Comparison of ENCODE assay signal across 1 cellular context in the genomic region with DNA sequence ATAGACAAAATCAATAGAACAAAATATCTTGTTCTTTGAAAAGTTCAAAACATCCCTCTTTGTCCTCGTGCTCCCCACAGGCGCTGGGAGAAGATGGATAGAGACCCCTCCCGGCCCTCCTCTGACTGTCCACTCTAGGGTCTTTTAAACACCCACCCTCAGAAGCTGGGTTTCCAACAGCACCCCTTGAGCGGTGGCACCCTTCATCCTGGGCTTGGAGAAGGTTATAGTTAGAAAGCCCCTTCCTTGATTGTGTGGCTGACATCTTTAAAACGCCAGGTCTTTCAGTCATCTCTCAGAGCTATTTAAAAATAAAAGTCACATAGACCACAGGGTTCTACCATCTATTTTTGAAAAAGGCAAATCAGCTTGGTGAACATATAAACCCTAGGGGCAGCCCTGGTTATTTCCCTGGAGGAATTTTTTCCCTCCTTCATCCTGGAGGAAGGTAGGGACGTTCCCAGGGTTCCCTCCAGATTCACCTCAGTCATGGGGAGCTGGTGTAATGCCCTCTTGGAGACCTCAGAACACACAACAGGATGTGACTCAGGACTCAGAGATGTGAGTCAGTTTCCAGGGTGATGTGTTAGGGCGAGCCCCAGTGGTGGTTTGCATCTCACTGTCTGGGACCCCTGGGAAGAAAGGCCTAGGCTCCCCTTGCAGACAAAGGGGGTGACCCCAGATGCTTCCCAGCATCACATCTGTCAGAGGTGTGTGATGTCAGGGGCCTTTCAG.
TF ChIP-seq lines count a peak whose summit lies in the region.

No MANE protein-coding gene starts in this region.

TF ChIP-seq in GM12878, 131 proteins besides CTCF, POLR2A, EP300 and RAD21 (continued from another document and continues in another):
- TF ChIP-seq, protein P1, sequence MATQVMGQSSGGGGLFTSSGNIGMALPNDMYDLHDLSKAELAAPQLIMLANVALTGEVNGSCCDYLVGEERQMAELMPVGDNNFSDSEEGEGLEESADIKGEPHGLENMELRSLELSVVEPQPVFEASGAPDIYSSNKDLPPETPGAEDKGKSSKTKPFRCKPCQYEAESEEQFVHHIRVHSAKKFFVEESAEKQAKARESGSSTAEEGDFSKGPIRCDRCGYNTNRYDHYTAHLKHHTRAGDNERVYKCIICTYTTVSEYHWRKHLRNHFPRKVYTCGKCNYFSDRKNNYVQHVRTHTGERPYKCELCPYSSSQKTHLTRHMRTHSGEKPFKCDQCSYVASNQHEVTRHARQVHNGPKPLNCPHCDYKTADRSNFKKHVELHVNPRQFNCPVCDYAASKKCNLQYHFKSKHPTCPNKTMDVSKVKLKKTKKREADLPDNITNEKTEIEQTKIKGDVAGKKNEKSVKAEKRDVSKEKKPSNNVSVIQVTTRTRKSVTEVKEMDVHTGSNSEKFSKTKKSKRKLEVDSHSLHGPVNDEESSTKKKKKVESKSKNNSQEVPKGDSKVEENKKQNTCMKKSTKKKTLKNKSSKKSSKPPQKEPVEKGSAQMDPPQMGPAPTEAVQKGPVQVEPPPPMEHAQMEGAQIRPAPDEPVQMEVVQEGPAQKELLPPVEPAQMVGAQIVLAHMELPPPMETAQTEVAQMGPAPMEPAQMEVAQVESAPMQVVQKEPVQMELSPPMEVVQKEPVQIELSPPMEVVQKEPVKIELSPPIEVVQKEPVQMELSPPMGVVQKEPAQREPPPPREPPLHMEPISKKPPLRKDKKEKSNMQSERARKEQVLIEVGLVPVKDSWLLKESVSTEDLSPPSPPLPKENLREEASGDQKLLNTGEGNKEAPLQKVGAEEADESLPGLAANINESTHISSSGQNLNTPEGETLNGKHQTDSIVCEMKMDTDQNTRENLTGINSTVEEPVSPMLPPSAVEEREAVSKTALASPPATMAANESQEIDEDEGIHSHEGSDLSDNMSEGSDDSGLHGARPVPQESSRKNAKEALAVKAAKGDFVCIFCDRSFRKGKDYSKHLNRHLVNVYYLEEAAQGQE (IDR thresholded peaks at IDR 0.05; ENCODE audit: low read depth, low read length): no peak
- TF ChIP-seq, protein P2, sequence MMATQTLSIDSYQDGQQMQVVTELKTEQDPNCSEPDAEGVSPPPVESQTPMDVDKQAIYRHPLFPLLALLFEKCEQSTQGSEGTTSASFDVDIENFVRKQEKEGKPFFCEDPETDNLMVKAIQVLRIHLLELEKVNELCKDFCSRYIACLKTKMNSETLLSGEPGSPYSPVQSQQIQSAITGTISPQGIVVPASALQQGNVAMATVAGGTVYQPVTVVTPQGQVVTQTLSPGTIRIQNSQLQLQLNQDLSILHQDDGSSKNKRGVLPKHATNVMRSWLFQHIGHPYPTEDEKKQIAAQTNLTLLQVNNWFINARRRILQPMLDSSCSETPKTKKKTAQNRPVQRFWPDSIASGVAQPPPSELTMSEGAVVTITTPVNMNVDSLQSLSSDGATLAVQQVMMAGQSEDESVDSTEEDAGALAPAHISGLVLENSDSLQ (IDR thresholded peaks at IDR 0.05): no peak
- no peak for TF ChIP-seq SIN3A (IDR thresholded peaks at IDR 0.05; ENCODE audit: low read depth, low read length)
- TF ChIP-seq HDAC2 (IDR thresholded peaks at IDR 0.05): no peak
- no peak for TF ChIP-seq PAX8 (IDR thresholded peaks at IDR 0.05)
- TF ChIP-seq CHD4 (IDR thresholded peaks at IDR 0.05): no peak
- no peak for TF ChIP-seq SUZ12 (IDR thresholded peaks at IDR 0.05; ENCODE audit: unreplicated experiment)
- TF ChIP-seq NR2C1 (IDR thresholded peaks at IDR 0.05): no peak
- TF ChIP-seq, protein P3, sequence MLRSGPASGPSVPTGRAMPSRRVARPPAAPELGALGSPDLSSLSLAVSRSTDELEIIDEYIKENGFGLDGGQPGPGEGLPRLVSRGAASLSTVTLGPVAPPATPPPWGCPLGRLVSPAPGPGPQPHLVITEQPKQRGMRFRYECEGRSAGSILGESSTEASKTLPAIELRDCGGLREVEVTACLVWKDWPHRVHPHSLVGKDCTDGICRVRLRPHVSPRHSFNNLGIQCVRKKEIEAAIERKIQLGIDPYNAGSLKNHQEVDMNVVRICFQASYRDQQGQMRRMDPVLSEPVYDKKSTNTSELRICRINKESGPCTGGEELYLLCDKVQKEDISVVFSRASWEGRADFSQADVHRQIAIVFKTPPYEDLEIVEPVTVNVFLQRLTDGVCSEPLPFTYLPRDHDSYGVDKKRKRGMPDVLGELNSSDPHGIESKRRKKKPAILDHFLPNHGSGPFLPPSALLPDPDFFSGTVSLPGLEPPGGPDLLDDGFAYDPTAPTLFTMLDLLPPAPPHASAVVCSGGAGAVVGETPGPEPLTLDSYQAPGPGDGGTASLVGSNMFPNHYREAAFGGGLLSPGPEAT (IDR thresholded peaks at IDR 0.05; ENCODE audit: low read depth): peak; percentile 43; the same call in 1 of the 2 replicates
- no peak for TF ChIP-seq STAT3 (IDR thresholded peaks at IDR 0.05; ENCODE audit: low read depth, low read length)
- TF ChIP-seq ZNF24 (IDR thresholded peaks at IDR 0.05): no peak
- peak; percentile 71 for TF ChIP-seq RUNX3 (IDR thresholded peaks at IDR 0.05; ENCODE audit: low read length)
- no peak for TF ChIP-seq BRCA1 (IDR thresholded peaks at IDR 0.05; ENCODE audit: low read depth, low read length)
- no peak for TF ChIP-seq RAD51 (IDR thresholded peaks at IDR 0.05)
- no peak for TF ChIP-seq SPI1 (IDR thresholded peaks at IDR 0.05; ENCODE audit: borderline replicate concordance, insufficient read depth, low read depth, low read length)
- no peak for TF ChIP-seq RFX5 (IDR thresholded peaks at IDR 0.05; ENCODE audit: low read depth, low read length)
- TF ChIP-seq, protein P4, sequence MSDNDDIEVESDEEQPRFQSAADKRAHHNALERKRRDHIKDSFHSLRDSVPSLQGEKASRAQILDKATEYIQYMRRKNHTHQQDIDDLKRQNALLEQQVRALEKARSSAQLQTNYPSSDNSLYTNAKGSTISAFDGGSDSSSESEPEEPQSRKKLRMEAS (IDR thresholded peaks at IDR 0.05; ENCODE audit: low read depth, low read length): no peak
- TF ChIP-seq TCF3 (IDR thresholded peaks at IDR 0.05; ENCODE audit: borderline replicate concordance, insufficient read depth, low read depth, low read length): no peak
- TF ChIP-seq, protein P5, sequence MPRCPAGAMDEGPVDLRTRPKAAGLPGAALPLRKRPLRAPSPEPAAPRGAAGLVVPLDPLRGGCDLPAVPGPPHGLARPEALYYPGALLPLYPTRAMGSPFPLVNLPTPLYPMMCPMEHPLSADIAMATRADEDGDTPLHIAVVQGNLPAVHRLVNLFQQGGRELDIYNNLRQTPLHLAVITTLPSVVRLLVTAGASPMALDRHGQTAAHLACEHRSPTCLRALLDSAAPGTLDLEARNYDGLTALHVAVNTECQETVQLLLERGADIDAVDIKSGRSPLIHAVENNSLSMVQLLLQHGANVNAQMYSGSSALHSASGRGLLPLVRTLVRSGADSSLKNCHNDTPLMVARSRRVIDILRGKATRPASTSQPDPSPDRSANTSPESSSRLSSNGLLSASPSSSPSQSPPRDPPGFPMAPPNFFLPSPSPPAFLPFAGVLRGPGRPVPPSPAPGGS (IDR thresholded peaks at IDR 0.05; ENCODE audit: borderline replicate concordance, insufficient read depth, low read depth, low read length, poor library complexity, severe bottlenecking): peak; percentile 47
- no peak for TF ChIP-seq SMC3 (IDR thresholded peaks at IDR 0.05; ENCODE audit: borderline replicate concordance, low read length)
- TF ChIP-seq GABPA (IDR thresholded peaks at IDR 0.05; ENCODE audit: low read depth): 0 out of 2 replicates have a peak, but pooled peaks have one; percentile 40
- no peak for TF ChIP-seq BMI1 (IDR thresholded peaks at IDR 0.05; ENCODE audit: borderline replicate concordance)
- TF ChIP-seq, protein P6, sequence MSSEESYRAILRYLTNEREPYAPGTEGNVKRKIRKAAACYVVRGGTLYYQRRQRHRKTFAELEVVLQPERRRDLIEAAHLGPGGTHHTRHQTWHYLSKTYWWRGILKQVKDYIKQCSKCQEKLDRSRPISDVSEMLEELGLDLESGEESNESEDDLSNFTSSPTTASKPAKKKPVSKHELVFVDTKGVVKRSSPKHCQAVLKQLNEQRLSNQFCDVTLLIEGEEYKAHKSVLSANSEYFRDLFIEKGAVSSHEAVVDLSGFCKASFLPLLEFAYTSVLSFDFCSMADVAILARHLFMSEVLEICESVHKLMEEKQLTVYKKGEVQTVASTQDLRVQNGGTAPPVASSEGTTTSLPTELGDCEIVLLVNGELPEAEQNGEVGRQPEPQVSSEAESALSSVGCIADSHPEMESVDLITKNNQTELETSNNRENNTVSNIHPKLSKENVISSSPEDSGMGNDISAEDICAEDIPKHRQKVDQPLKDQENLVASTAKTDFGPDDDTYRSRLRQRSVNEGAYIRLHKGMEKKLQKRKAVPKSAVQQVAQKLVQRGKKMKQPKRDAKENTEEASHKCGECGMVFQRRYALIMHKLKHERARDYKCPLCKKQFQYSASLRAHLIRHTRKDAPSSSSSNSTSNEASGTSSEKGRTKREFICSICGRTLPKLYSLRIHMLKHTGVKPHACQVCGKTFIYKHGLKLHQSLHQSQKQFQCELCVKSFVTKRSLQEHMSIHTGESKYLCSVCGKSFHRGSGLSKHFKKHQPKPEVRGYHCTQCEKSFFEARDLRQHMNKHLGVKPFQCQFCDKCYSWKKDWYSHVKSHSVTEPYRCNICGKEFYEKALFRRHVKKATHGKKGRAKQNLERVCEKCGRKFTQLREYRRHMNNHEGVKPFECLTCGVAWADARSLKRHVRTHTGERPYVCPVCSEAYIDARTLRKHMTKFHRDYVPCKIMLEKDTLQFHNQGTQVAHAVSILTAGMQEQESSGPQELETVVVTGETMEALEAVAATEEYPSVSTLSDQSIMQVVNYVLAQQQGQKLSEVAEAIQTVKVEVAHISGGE (CRISPR knock-in tag; IDR thresholded peaks at IDR 0.05): no peak
- TF ChIP-seq NFYA (IDR thresholded peaks at IDR 0.05; ENCODE audit: borderline replicate concordance, low read depth, low read length): no peak
- TF ChIP-seq BCL11A (IDR thresholded peaks at IDR 0.05; ENCODE audit: low read depth, low read length): no peak; the same call in 1 of the 2 replicates
- no peak for TF ChIP-seq KLF5 (IDR thresholded peaks at IDR 0.05; ENCODE audit: partially characterized antibody)
- TF ChIP-seq JUND (IDR thresholded peaks at IDR 0.05; ENCODE audit: low read depth, low read length): no peak
- no peak for TF ChIP-seq ZNF217 (IDR thresholded peaks at IDR 0.05)
- no peak for TF ChIP-seq KAT2A (conservative IDR thresholded peaks at IDR 0.05; ENCODE audit: control insufficient read depth, low read depth, low read length)
- no peak for TF ChIP-seq ESRRA (IDR thresholded peaks at IDR 0.05; ENCODE audit: low read length)
- TF ChIP-seq, protein P7, sequence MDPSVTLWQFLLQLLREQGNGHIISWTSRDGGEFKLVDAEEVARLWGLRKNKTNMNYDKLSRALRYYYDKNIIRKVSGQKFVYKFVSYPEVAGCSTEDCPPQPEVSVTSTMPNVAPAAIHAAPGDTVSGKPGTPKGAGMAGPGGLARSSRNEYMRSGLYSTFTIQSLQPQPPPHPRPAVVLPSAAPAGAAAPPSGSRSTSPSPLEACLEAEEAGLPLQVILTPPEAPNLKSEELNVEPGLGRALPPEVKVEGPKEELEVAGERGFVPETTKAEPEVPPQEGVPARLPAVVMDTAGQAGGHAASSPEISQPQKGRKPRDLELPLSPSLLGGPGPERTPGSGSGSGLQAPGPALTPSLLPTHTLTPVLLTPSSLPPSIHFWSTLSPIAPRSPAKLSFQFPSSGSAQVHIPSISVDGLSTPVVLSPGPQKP (IDR thresholded peaks at IDR 0.05; ENCODE audit: low read depth, low read length): no peak
- no peak for TF ChIP-seq ZNF274 (IDR thresholded peaks at IDR 0.05; ENCODE audit: insufficient read depth, insufficient read length)
- peak; percentile 40; the same call in 1 of the 2 replicates for TF ChIP-seq IKZF1 (conservative IDR thresholded peaks at IDR 0.05)
- no peak for TF ChIP-seq TAF1 (IDR thresholded peaks at IDR 0.05; ENCODE audit: borderline replicate concordance, low read depth, low read length)
- no peak for TF ChIP-seq BACH1 (IDR thresholded peaks at IDR 0.05; ENCODE audit: borderline replicate concordance)
- TF ChIP-seq, protein P8, sequence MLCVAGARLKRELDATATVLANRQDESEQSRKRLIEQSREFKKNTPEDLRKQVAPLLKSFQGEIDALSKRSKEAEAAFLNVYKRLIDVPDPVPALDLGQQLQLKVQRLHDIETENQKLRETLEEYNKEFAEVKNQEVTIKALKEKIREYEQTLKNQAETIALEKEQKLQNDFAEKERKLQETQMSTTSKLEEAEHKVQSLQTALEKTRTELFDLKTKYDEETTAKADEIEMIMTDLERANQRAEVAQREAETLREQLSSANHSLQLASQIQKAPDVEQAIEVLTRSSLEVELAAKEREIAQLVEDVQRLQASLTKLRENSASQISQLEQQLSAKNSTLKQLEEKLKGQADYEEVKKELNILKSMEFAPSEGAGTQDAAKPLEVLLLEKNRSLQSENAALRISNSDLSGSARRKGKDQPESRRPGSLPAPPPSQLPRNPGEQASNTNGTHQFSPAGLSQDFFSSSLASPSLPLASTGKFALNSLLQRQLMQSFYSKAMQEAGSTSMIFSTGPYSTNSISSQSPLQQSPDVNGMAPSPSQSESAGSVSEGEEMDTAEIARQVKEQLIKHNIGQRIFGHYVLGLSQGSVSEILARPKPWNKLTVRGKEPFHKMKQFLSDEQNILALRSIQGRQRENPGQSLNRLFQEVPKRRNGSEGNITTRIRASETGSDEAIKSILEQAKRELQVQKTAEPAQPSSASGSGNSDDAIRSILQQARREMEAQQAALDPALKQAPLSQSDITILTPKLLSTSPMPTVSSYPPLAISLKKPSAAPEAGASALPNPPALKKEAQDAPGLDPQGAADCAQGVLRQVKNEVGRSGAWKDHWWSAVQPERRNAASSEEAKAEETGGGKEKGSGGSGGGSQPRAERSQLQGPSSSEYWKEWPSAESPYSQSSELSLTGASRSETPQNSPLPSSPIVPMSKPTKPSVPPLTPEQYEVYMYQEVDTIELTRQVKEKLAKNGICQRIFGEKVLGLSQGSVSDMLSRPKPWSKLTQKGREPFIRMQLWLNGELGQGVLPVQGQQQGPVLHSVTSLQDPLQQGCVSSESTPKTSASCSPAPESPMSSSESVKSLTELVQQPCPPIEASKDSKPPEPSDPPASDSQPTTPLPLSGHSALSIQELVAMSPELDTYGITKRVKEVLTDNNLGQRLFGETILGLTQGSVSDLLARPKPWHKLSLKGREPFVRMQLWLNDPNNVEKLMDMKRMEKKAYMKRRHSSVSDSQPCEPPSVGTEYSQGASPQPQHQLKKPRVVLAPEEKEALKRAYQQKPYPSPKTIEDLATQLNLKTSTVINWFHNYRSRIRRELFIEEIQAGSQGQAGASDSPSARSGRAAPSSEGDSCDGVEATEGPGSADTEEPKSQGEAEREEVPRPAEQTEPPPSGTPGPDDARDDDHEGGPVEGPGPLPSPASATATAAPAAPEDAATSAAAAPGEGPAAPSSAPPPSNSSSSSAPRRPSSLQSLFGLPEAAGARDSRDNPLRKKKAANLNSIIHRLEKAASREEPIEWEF (IDR thresholded peaks at IDR 0.05; ENCODE audit: insufficient replicate concordance, low read depth, low read length): no peak
- no peak for TF ChIP-seq MYB (IDR thresholded peaks at IDR 0.05; ENCODE audit: borderline replicate concordance, low read depth, low read length)
- TF ChIP-seq HDAC6 (IDR thresholded peaks at IDR 0.05; ENCODE audit: unreplicated experiment): no peak
- TF ChIP-seq, protein P9, sequence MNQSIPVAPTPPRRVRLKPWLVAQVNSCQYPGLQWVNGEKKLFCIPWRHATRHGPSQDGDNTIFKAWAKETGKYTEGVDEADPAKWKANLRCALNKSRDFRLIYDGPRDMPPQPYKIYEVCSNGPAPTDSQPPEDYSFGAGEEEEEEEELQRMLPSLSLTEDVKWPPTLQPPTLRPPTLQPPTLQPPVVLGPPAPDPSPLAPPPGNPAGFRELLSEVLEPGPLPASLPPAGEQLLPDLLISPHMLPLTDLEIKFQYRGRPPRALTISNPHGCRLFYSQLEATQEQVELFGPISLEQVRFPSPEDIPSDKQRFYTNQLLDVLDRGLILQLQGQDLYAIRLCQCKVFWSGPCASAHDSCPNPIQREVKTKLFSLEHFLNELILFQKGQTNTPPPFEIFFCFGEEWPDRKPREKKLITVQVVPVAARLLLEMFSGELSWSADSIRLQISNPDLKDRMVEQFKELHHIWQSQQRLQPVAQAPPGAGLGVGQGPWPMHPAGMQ (IDR thresholded peaks at IDR 0.05; ENCODE audit: borderline replicate concordance): no peak
- no peak for TF ChIP-seq HCFC1 (IDR thresholded peaks at IDR 0.05; ENCODE audit: low read length)
